In the genomic region with DNA sequence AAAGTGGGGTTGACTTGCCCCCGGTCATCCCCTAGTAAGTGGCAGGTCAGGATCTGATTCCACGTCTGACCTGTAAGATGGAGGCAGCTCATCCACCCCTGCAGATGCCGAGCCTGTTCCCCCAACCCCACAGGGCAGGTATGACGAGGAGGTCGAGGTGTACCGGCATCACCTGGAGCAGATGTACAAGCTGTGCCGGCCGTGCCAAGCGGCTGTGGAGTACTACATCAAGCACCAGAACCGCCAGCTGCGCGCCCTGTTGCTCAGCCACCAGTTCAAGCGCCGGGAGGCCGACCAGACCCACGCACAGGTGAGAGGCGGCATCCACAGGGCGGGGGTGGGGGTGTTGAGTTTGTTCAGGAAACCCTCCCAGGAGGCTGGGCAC, we compare ENCODE assay signal across 1 cellular context.
TF ChIP-seq lines count a peak whose summit lies in the region.

No MANE protein-coding gene starts in this region.

TF ChIP-seq in HepG2, 621 proteins besides CTCF, POLR2A, EP300 and RAD21:
- TF ChIP-seq AGO2 (optimal IDR thresholded peaks at IDR 0.05; ENCODE audit: low read depth, low read length) (peak; percentile 27), PAWR (CRISPR knock-in tag; IDR thresholded peaks at IDR 0.05; ENCODE audit: borderline replicate concordance) (no peak)
